Comparison of ENCODE assay signal across 1 cellular context in genomic region chr18:58078889-58079573, GRCh38.
A peak's percentile ranks its signal among the peaks of the same experiment; 100 is the strongest.
TF ChIP-seq lines count a peak whose summit lies in the region.

No MANE protein-coding gene starts in this region.

TF ChIP-seq in K562, 482 proteins besides CTCF, POLR2A, EP300 and RAD21 (continued from another document and continues in another):
- TF ChIP-seq SMC3 (conservative IDR thresholded peaks at IDR 0.05; ENCODE audit: insufficient read depth, low read depth, low read length) (no peak), ZKSCAN1 (IDR thresholded peaks at IDR 0.05; ENCODE audit: low read depth, low read length) (0 out of 2 replicates have a peak, but pooled peaks have one; percentile 35), NCOA2 (IDR thresholded peaks at IDR 0.05; ENCODE audit: partially characterized antibody in 2 of 2) (no peak), SP2 (IDR thresholded peaks at IDR 0.05; ENCODE audit: extremely low read depth, low read depth, low read length, poor library complexity, severe bottlenecking) (no peak), NONO (IDR thresholded peaks at IDR 0.05; ENCODE audit: low read depth in 2 of 2, low read length in 1 of 2) (no peak), TRIM28 (IDR thresholded peaks at IDR 0.05) (no peak), BHLHE40 (IDR thresholded peaks at IDR 0.05; ENCODE audit: low read length) (peak; percentile 85), EHMT2 (IDR thresholded peaks at IDR 0.05) (no peak), FIP1L1 (IDR thresholded peaks at IDR 0.05; ENCODE audit: low read depth, low read length, poor library complexity, severe bottlenecking) (no peak), ATF1 (CRISPR knock-in tag; IDR thresholded peaks at IDR 0.05) (no peak), ATF1 (tag; IDR thresholded peaks at IDR 0.05) (0 out of 2 replicates have a peak, but pooled peaks have one; percentile 14), BRD9 (IDR thresholded peaks at IDR 0.05; ENCODE audit: low read depth, partially characterized antibody) (no peak), RBM39 (optimal IDR thresholded peaks at IDR 0.05; ENCODE audit: low read depth, low read length) (no peak), CHCHD3 (CRISPR knock-in tag; IDR thresholded peaks at IDR 0.05) (no peak), TRIM25 (IDR thresholded peaks at IDR 0.05; ENCODE audit: borderline replicate concordance) (no peak), SP1 (CRISPR knock-in tag; IDR thresholded peaks at IDR 0.05) (no peak), FOXP4 (CRISPR knock-in tag; IDR thresholded peaks at IDR 0.05; ENCODE audit: borderline replicate concordance) (no peak), ZNF3 (CRISPR knock-in tag; IDR thresholded peaks at IDR 0.05) (no peak), MIER1 (IDR thresholded peaks at IDR 0.05; ENCODE audit: low read depth) (no peak), RBM14 (IDR thresholded peaks at IDR 0.05; ENCODE audit: borderline replicate concordance, insufficient read depth, low read depth, low read length) (no peak), RBM15 (IDR thresholded peaks at IDR 0.05; ENCODE audit: insufficient read depth, low read length) (no peak), ZNF551 (CRISPR knock-in tag; IDR thresholded peaks at IDR 0.05) (no peak), ZNF77 (CRISPR knock-in tag; IDR thresholded peaks at IDR 0.05) (no peak), ATF6 (CRISPR knock-in tag; IDR thresholded peaks at IDR 0.05) (no peak), PHF8 (IDR thresholded peaks at IDR 0.05; ENCODE audit: borderline replicate concordance, low read length) (no peak), TCF15 (CRISPR knock-in tag; IDR thresholded peaks at IDR 0.05) (no peak), IRF9 (tag; IDR thresholded peaks at IDR 0.05) (no peak), SMARCE1 (IDR thresholded peaks at IDR 0.05) (peak; percentile 80), ZNF24 (IDR thresholded peaks at IDR 0.05) (no peak), PHTF2 (CRISPR knock-in tag; IDR thresholded peaks at IDR 0.05) (no peak), HDAC3 (IDR thresholded peaks at IDR 0.05; ENCODE audit: borderline replicate concordance, partially characterized antibody) (peak; percentile 41), USF2 (CRISPR knock-in tag; IDR thresholded peaks at IDR 0.05) (no peak), KDM4B (IDR thresholded peaks at IDR 0.05; ENCODE audit: borderline replicate concordance in 2 of 2, low read depth in 1 of 2) (no peak), ZNF165 (CRISPR knock-in tag; IDR thresholded peaks at IDR 0.05; ENCODE audit: borderline replicate concordance) (no peak), PKNOX1 (IDR thresholded peaks at IDR 0.05) (no peak), RNF219 (CRISPR knock-in tag; IDR thresholded peaks at IDR 0.05) (no peak), EWSR1 (IDR thresholded peaks at IDR 0.05; ENCODE audit: borderline replicate concordance, low read depth, partially characterized antibody) (no peak), PHF21A (IDR thresholded peaks at IDR 0.05; ENCODE audit: borderline replicate concordance, low read depth) (no peak), MBD1 (CRISPR knock-in tag; IDR thresholded peaks at IDR 0.05) (no peak), PRDM10 (IDR thresholded peaks at IDR 0.05; ENCODE audit: partially characterized antibody) (no peak), ZNF778 (CRISPR knock-in tag; IDR thresholded peaks at IDR 0.05) (no peak), SNAPC5 (CRISPR knock-in tag; IDR thresholded peaks at IDR 0.05) (no peak), HMG20A (CRISPR knock-in tag; conservative IDR thresholded peaks at IDR 0.05) (no peak), TCF3 (CRISPR knock-in tag; IDR thresholded peaks at IDR 0.05) (peak; percentile 97), PYGO2 (tag; IDR thresholded peaks at IDR 0.05) (no peak), TFE3 (CRISPR knock-in tag; IDR thresholded peaks at IDR 0.05) (no peak), RHOXF2B (CRISPR knock-in tag; conservative IDR thresholded peaks at IDR 0.05) (no peak), CCAR2 (IDR thresholded peaks at IDR 0.05; ENCODE audit: low read depth, low read length) (no peak)
